19 cellular contexts compared by ENCODE assay signal in the genomic region with DNA sequence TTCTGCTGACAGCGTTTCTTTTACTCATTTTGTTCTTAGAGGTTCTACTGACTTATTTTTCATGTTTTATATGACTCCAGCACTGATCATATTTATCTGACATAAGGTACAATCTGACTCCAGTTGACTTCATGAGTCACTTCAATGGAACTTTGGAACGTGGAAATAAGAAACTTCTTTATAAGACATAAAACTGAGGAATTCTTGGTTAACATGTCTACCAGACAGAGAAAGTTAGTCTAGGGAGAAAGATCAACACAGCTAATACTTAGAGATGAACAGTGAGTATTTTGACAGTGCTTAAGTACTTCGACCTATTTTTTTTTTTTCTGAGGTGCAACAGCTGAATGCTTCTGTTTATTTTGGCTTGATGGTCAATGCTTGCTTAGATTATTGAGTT.
DNase-seq lines count a peak whose midpoint lies in the region; ATAC-seq, FAIRE-seq and TF ChIP-seq lines count a peak whose summit lies in the region.
"Had no signal": no experiment of that assay in that cellular context is flagged by ENCODE, and none has a peak within 500 bp of the region (broad histone marks: within the 10 kb centered on the region; RNA-seq: fewer than 3 reads in every experiment).

No MANE protein-coding gene starts in this region.

- 0% methylated on average over 3 of the region's 3 CpGs for WGBS in HepG2 (ENCODE audit: low lambda C conversion rate)

- H3K36me3 ChIP-seq in breast epithelium (no peaks in the 10 kb centered on the region), bronchial epithelial cell (ENCODE audit: control insufficient read depth, insufficient read depth, low read length) (no peaks in the 10 kb centered on the region), HepG2 (replicated peaks in 1 of 2; ENCODE audit: control insufficient read depth in 1 of 2, insufficient read depth in 2 of 2, low read length in 2 of 2) (no peaks in the 10 kb centered on the region)
- H3K36me3 ChIP-seq: gastroesophageal sphincter, right lobe of liver had no signal

- H3K9me3 Mint-ChIP-seq in MCF 10A (ENCODE audit: unreplicated experiment), result peaks cover 7% of the 10 kb centered on the region

- no peak for TF ChIP-seq EP300 in HepG2 (IDR thresholded peaks at IDR 0.05; ENCODE audit: low read depth in 2 of 2, low read length in 2 of 2)
- no peak for TF ChIP-seq EP300 in HepG2 (CRISPR knock-in tag; IDR thresholded peaks at IDR 0.05; ENCODE audit: borderline replicate concordance)

- TF ChIP-seq RAD21 in HepG2 (CRISPR knock-in tag; IDR thresholded peaks at IDR 0.05), result no peak

- H3K4me3 ChIP-seq in breast epithelium (no peak overlapping the region), bronchial epithelial cell (ENCODE audit: low read depth, low read length) (no peak overlapping the region), HepG2 (replicated peaks in 1 of 3; ENCODE audit: insufficient read depth in 1 of 3, low read depth in 2 of 3, low read length in 3 of 3) (no peak overlapping the region)
- H3K4me3 ChIP-seq: gastroesophageal sphincter, right lobe of liver had no signal

- H2AFZ ChIP-seq in HepG2 (ENCODE audit: low read length), result no peak overlapping the region

- BruUV-seq in MCF 10A (replicated peaks; lab: Mats Ljungman, UMichigan), result no TSS peak
- BruUV-seq in HepG2 (replicated peaks; lab: Mats Ljungman, UMichigan), result no TSS peak

- H3K27me3 Mint-ChIP-seq in MCF 10A (ENCODE audit: insufficient read depth, unreplicated experiment), result no peaks in the 10 kb centered on the region

- no peaks in the 10 kb centered on the region for H3K9me3 ChIP-seq in breast epithelium
- H3K9me3 ChIP-seq in HepG2 (ENCODE audit: low read length), result peaks cover 52% of the 10 kb centered on the region
- H3K9me3 ChIP-seq: gastroesophageal sphincter, right lobe of liver had no signal

- no peak overlapping the region for H3K4me2 ChIP-seq in HepG2 (ENCODE audit: low read depth, low read length)

- CTCF ChIA-PET in MCF 10A (lab: Yijun Ruan, JAX) (interaction anchor here (0.6 kb wide), 1 partner anchor 27 kb away, joined by 3 read pairs; no protein-coding TSS in a partner anchor), HepG2 (lab: Yijun Ruan, JAX; ENCODE audit: low intra/inter-chr PET ratio, low total read pairs) (no interaction called here)

- intact Hi-C loops in MCF 10A (cut with micrococcal nuclease) (no loop called here), breast epithelium (cut with DNase I; ENCODE audit: low total_unique reads) (no loop called here), HepG2 (cut with micrococcal nuclease; ENCODE audit: unreplicated experiment) (no loop called here)

- no peaks in the 10 kb centered on the region for H3K79me2 ChIP-seq in HepG2 (ENCODE audit: insufficient read depth, low read length)

- H3K4me3 Mint-ChIP-seq in MCF 10A (ENCODE audit: unreplicated experiment), result no peak overlapping the region
- H3K4me3 Mint-ChIP-seq: immature natural killer cell had no signal

- no peak overlapping the region for H3K9ac ChIP-seq in HepG2 (ENCODE audit: insufficient read depth, low read depth, low read length)

- H3K4me1 ChIP-seq in breast epithelium (no peaks in the 10 kb centered on the region), HepG2 (ENCODE audit: insufficient read depth, low read length) (no peaks in the 10 kb centered on the region)
- H3K4me1 ChIP-seq: gastroesophageal sphincter, right lobe of liver had no signal

- ATAC-seq in HepG2, result no peak
- ATAC-seq: gastroesophageal sphincter, HCT116, right lobe of liver had no signal

- in situ Hi-C loops in HepG2 (cut with HindIII; ENCODE audit: extremely low pct_ligation_motif_present, low pct_unique_long_range_greater_than_20kb), result no loop called here

- DNase-seq in MCF 10A (ENCODE audit: unreplicated experiment) (peak; percentile 23), breast epithelium (ENCODE audit: low spot score in 2 of 2) (no peak), bronchial epithelial cell (ENCODE audit: low read depth) (peak; percentile 64), kidney glomerular epithelial cell (lab: John Stamatoyannopoulos, UW) (peak; percentile 80), NCI-H146 (lab: John Stamatoyannopoulos, UW) (no peak), GM12891 (ENCODE audit: insufficient read length, low spot score) (no peak), HepG2 (ENCODE audit: low spot score) (no peak), CD1c-positive myeloid dendritic cell (ENCODE audit: extremely low spot score) (no peak)
- DNase-seq: activated CD4-positive, alpha-beta T cell treated with anti-CD3 and anti-CD28 coated beads for 1 hour; activated naive CD4-positive, alpha-beta T cell treated with Interleukin-2 at 50 U/mL for 16 hours; effector CD4-positive, alpha-beta T cell; immature natural killer cell; NCI-H748 treated with DMSO at 0.1 percent for 48 hours; right lobe of liver; stimulated activated CD4-positive, alpha-beta T cell treated with anti-CD3 and anti-CD28 coated beads, Interleukin-4, amount 100 ng/mL, for 1 hour had no signal

- POLR2A ChIA-PET in MCF 10A (lab: Yijun Ruan, JAX) (no interaction called here), HepG2 (lab: Yijun Ruan, JAX) (no interaction called here)

- H3K27ac ChIP-seq in breast epithelium, result no peak overlapping the region
- H3K27ac ChIP-seq in HepG2 (ENCODE audit: extremely low read length, insufficient read depth, low read length), result no peak overlapping the region
- H3K27ac ChIP-seq: gastroesophageal sphincter, right lobe of liver had no signal

- TF ChIP-seq POLR2A in breast epithelium (IDR thresholded peaks at IDR 0.05) (no peak), GM12891 (IDR thresholded peaks at IDR 0.05; ENCODE audit: low read depth, low read length) (no peak), HepG2 (IDR thresholded peaks at IDR 0.05; ENCODE audit: insufficient read depth in 1 of 2, low read depth in 2 of 2, low read length in 2 of 2) (no peak)

- H3K27ac Mint-ChIP-seq in MCF 10A (ENCODE audit: low read depth, unreplicated experiment), result peak overlapping the region; percentile 4
- H3K27ac Mint-ChIP-seq: immature natural killer cell had no signal

- peaks cover 8% of the 10 kb centered on the region for H3K4me1 Mint-ChIP-seq in MCF 10A (ENCODE audit: insufficient read depth, unreplicated experiment)
- H3K4me1 Mint-ChIP-seq: immature natural killer cell had no signal

- H4K20me1 ChIP-seq in HepG2 (ENCODE audit: insufficient read depth, low read length), result no peaks in the 10 kb centered on the region

- TF ChIP-seq CTCF in MCF 10A (IDR thresholded peaks at IDR 0.05; ENCODE audit: unreplicated experiment) (no peak), breast epithelium (IDR thresholded peaks at IDR 0.05) (no peak), bronchial epithelial cell (IDR thresholded peaks at IDR 0.05; ENCODE audit: insufficient read depth, low read length, severe bottlenecking) (no peak), HepG2 (CRISPR knock-in tag; IDR thresholded peaks at IDR 0.05) (no peak)

- FAIRE-seq in bronchial epithelial cell (lab: Jason Lieb, UNC) (no peak), GM12891 (lab: Jason Lieb, UNC) (no peak), HepG2 (lab: Jason Lieb, UNC) (no peak)
- FAIRE-seq: A204.1, G401.6 had no signal

- H3K27me3 ChIP-seq in breast epithelium (no peaks in the 10 kb centered on the region), bronchial epithelial cell (ENCODE audit: control insufficient read depth, insufficient read depth, low read length) (no peaks in the 10 kb centered on the region), HepG2 (ENCODE audit: control insufficient read depth in 1 of 2, insufficient read depth in 2 of 2, low read length in 2 of 2) (no peaks in the 10 kb centered on the region)
- H3K27me3 ChIP-seq: gastroesophageal sphincter, right lobe of liver had no signal

- no peaks in the 10 kb centered on the region for H3K36me3 Mint-ChIP-seq in MCF 10A (ENCODE audit: insufficient read depth, unreplicated experiment)
- H3K36me3 Mint-ChIP-seq: immature natural killer cell had no signal

TF ChIP-seq in GM12891, 5 proteins besides CTCF, POLR2A, EP300 and RAD21:
- no peak for TF ChIP-seq POLR2AphosphoS5 (IDR thresholded peaks at IDR 0.05; ENCODE audit: low read depth, low read length)
- no peak for TF ChIP-seq POU2F2 (IDR thresholded peaks at IDR 0.05; ENCODE audit: low read depth, low read length)
- no peak for TF ChIP-seq TAF1 (IDR thresholded peaks at IDR 0.05; ENCODE audit: low read depth, low read length)
- no peak for TF ChIP-seq SPI1 (IDR thresholded peaks at IDR 0.05; ENCODE audit: low read depth, low read length)
- TF ChIP-seq PAX5 (IDR thresholded peaks at IDR 0.05; ENCODE audit: insufficient read depth, low read length, severe bottlenecking), result no peak

TF ChIP-seq in HepG2, 621 proteins besides CTCF, POLR2A, EP300 and RAD21:
- TF ChIP-seq, protein P1, sequence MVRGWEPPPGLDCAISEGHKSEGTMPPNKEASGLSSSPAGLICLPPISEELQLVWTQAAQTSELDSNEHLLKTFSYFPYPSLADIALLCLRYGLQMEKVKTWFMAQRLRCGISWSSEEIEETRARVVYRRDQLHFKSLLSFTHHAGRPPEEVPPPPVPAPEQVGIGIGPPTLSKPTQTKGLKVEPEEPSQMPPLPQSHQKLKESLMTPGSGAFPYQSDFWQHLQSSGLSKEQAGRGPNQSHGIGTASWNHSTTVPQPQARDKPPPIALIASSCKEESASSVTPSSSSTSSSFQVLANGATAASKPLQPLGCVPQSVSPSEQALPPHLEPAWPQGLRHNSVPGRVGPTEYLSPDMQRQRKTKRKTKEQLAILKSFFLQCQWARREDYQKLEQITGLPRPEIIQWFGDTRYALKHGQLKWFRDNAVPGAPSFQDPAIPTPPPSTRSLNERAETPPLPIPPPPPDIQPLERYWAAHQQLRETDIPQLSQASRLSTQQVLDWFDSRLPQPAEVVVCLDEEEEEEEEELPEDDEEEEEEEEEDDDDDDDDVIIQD (CRISPR knock-in tag; IDR thresholded peaks at IDR 0.05; ENCODE audit: low read depth), result no peak
- TF ChIP-seq TRIM24 (CRISPR knock-in tag; IDR thresholded peaks at IDR 0.05), result no peak

Comparison
In these comparisons a context has a peak if more than half of its experiments do, and no peak if none do; other contexts are left out.
1. DNase-seq: peak in MCF 10A (single experiment), bronchial epithelial cell (single experiment) and kidney glomerular epithelial cell (single experiment); none in breast epithelium (0 of 2), NCI-H146 (single experiment), GM12891 (single experiment), HepG2 (single experiment) and CD1c-positive myeloid dendritic cell (single experiment).